Comparison of ENCODE assay signal across 22 cellular contexts in the genomic region with DNA sequence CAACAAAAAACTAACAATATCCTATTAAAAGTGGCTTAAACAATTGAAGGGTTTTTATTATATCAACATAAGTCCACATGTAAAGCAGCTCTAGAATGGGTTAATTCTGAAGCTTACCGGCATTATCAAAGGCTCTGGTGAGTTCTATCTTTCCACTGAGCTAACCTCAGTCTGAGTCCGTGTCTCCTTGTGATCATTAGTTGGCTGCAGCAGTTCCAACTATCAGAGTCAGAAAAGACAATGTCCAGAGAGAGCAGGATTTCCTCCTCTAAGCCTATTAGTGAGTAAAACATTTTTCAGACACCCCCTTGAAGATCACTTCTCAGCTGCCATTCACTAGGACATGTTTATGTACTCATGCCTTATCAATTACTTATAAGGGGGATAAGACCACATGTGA. TPM values are rescaled to one million over a fixed set of nuclear protein-coding genes. Genes with fewer than 3 reads are reported as not detected.
DNase-seq lines count a peak whose midpoint lies in the region; ATAC-seq, FAIRE-seq and TF ChIP-seq lines count a peak whose summit lies in the region.
"Had no signal": no experiment of that assay in that cellular context is flagged by ENCODE, and none has a peak within 500 bp of the region (broad histone marks: within the 10 kb centered on the region; RNA-seq: fewer than 3 reads in every experiment).

No MANE protein-coding gene starts in this region.

- peak; percentile 71 for FAIRE-seq in D721Med (lab: Jason Lieb, UNC)
- FAIRE-seq: HepG2 had no signal

- ATAC-seq in effector memory CD8-positive, alpha-beta T cell (replicated peaks), result no peak
- ATAC-seq in natural killer cell, result no peak
- ATAC-seq: GM23338, HepG2, Panc1 had no signal

- H3K27me3 Mint-ChIP-seq in effector memory CD8-positive, alpha-beta T cell, result no peaks in the 10 kb centered on the region
- no peaks in the 10 kb centered on the region for H3K27me3 Mint-ChIP-seq in mesothelial cell of epicardium (ENCODE audit: low read depth)
- no peaks in the 10 kb centered on the region for H3K27me3 Mint-ChIP-seq in activated T-helper 2 cell treated with anti-CD3 and anti-CD28 coated beads, Interferon-gamma antibody, Interleukin-2, Interleukin-4, amounts not matched to agents 10 μg/mL and 5 μg/mL and 100 μg/mL, durations not matched to agents 14 hours and 24 hours and 36 hours (ENCODE audit: low read depth)
- H3K27me3 Mint-ChIP-seq in natural killer cell (ENCODE audit: low read depth in 2 of 2), result no peaks in the 10 kb centered on the region
- H3K27me3 Mint-ChIP-seq: CD8-positive, alpha-beta memory T cell had no signal

- intact Hi-C loops in activated T-helper 2 cell treated with anti-CD3 and anti-CD28 coated beads, Interferon-gamma antibody, Interleukin-2, Interleukin-4, amounts not matched to agents 10 μg/mL and 5 μg/mL and 100 μg/mL, durations not matched to agents 14 hours and 24 hours and 36 hours (cut with micrococcal nuclease), result no loop called here
- intact Hi-C loops in natural killer cell (cut with micrococcal nuclease), result no loop called here

- TF ChIP-seq CTCF in C4-2B (conservative IDR thresholded peaks at IDR 0.05) (no peak), D721Med (IDR thresholded peaks at IDR 0.05; ENCODE audit: insufficient read depth, missing control alignments) (no peak), mesothelial cell of epicardium (IDR thresholded peaks at IDR 0.05; ENCODE audit: unreplicated experiment) (no peak), natural killer cell (IDR thresholded peaks at IDR 0.05) (no peak)

- H3K9me3 Mint-ChIP-seq in effector memory CD8-positive, alpha-beta T cell, result no peaks in the 10 kb centered on the region
- H3K9me3 Mint-ChIP-seq in mesothelial cell of epicardium, result peaks cover under 1% of the 10 kb centered on the region
- no peaks in the 10 kb centered on the region for H3K9me3 Mint-ChIP-seq in activated T-helper 2 cell treated with anti-CD3 and anti-CD28 coated beads, Interferon-gamma antibody, Interleukin-2, Interleukin-4, amounts not matched to agents 10 μg/mL and 5 μg/mL and 100 μg/mL, durations not matched to agents 14 hours and 24 hours and 36 hours
- H3K9me3 Mint-ChIP-seq in natural killer cell, result no peaks in the 10 kb centered on the region
- H3K9me3 Mint-ChIP-seq: CD8-positive, alpha-beta memory T cell had no signal

- H3K27ac Mint-ChIP-seq in effector memory CD8-positive, alpha-beta T cell, result peak overlapping the region; percentile 17 to 35
- H3K27ac Mint-ChIP-seq in mesothelial cell of epicardium (peak overlapping the region; percentile 15), natural killer cell (peak overlapping the region in 1 of 2 donors; percentile 59)
- H3K27ac Mint-ChIP-seq in activated T-helper 2 cell treated with anti-CD3 and anti-CD28 coated beads, Interferon-gamma antibody, Interleukin-2, Interleukin-4, amounts not matched to agents 10 μg/mL and 5 μg/mL and 100 μg/mL, durations not matched to agents 14 hours and 24 hours and 36 hours, result no peak overlapping the region
- H3K27ac Mint-ChIP-seq: GM23338 had no signal

- peaks cover 7% of the 10 kb centered on the region in 2 donors for H3K4me1 Mint-ChIP-seq in effector memory CD8-positive, alpha-beta T cell (ENCODE audit: low read depth in 2 of 2)
- H3K4me1 Mint-ChIP-seq in mesothelial cell of epicardium (peaks cover 14% of the 10 kb centered on the region), natural killer cell (peaks cover 5 to 10% of the 10 kb centered on the region in 2 donors)
- no peaks in the 10 kb centered on the region for H3K4me1 Mint-ChIP-seq in activated T-helper 2 cell treated with anti-CD3 and anti-CD28 coated beads, Interferon-gamma antibody, Interleukin-2, Interleukin-4, amounts not matched to agents 10 μg/mL and 5 μg/mL and 100 μg/mL, durations not matched to agents 14 hours and 24 hours and 36 hours (ENCODE audit: low read depth)
- H3K4me1 Mint-ChIP-seq: GM23338 had no signal

- H3K36me3 Mint-ChIP-seq in effector memory CD8-positive, alpha-beta T cell (ENCODE audit: insufficient read depth), result peaks cover 68% of the 10 kb centered on the region
- H3K36me3 Mint-ChIP-seq in mesothelial cell of epicardium (peaks cover 47% of the 10 kb centered on the region), natural killer cell (peaks cover 25% of the 10 kb centered on the region)
- peaks cover 71% of the 10 kb centered on the region for H3K36me3 Mint-ChIP-seq in activated T-helper 2 cell treated with anti-CD3 and anti-CD28 coated beads, Interferon-gamma antibody, Interleukin-2, Interleukin-4, amounts not matched to agents 10 μg/mL and 5 μg/mL and 100 μg/mL, durations not matched to agents 14 hours and 24 hours and 36 hours (ENCODE audit: low read depth)

- peak overlapping the region; percentile 32 for H3K27ac ChIP-seq in C4-2B
- H3K27ac ChIP-seq: BLaER1 treated with 17β-estradiol and CSF1 and Interleukin-3, amounts not matched to agents 10 nM and 100 nM; HL-60; SJCRH30 had no signal

- H3K4me3 Mint-ChIP-seq in effector memory CD8-positive, alpha-beta T cell, result no peak overlapping the region
- H3K4me3 Mint-ChIP-seq in mesothelial cell of epicardium (no peak overlapping the region), natural killer cell (no peak overlapping the region)
- H3K4me3 Mint-ChIP-seq in activated T-helper 2 cell treated with anti-CD3 and anti-CD28 coated beads, Interferon-gamma antibody, Interleukin-2, Interleukin-4, amounts not matched to agents 10 μg/mL and 5 μg/mL and 100 μg/mL, durations not matched to agents 14 hours and 24 hours and 36 hours (ENCODE audit: low read depth), result no peak overlapping the region
- H3K4me3 Mint-ChIP-seq: CD8-positive, alpha-beta memory T cell; GM23338 had no signal

- DNase-seq in D721Med (ENCODE audit: insufficient read length, low spot score) (no peak), mesothelial cell of epicardium (ENCODE audit: low spot score in 2 of 2, unreplicated experiment in 2 of 2) (no peak), natural killer cell (no peak), medulla oblongata (ENCODE audit: extremely low spot score) (no peak)
- DNase-seq in effector memory CD8-positive, alpha-beta T cell, result no peak
- no peak for DNase-seq in activated T-helper 2 cell treated with anti-CD3 and anti-CD28 coated beads, Interferon-gamma antibody, Interleukin-2, Interleukin-4, amounts not matched to agents 10 μg/mL and 5 μg/mL and 100 μg/mL, durations not matched to agents 14 hours and 24 hours and 36 hours (ENCODE audit: low spot score)
- DNase-seq: Calu3; CD8-positive, alpha-beta memory T cell; GDM1; KBM-7; NCI-H1092 treated with DMSO at 0.1 percent for 48 hours; NCI-H1436 treated with DMSO at 0.1 percent for 48 hours; NCI-H2029; NCI-H2227 treated with DMSO at 0.1 percent for 48 hours; NCI-H510A; SJCRH30 had no signal

RNA-seq across cellular contexts. Expression of gene DHX36, which starts 49.9 kb away (rescaled TPM):
- total RNA-seq in mesothelial cell of epicardium, result 94.0 to 112 TPM (median 110 TPM) in 3 replicates
- 82.1 and 88.5 TPM in 2 replicates for total RNA-seq in activated T-helper 2 cell treated with anti-CD3 and anti-CD28 coated beads, Interferon-gamma antibody, Interleukin-2, Interleukin-4, amounts not matched to agents 10 μg/mL and 5 μg/mL and 100 μg/mL, durations not matched to agents 14 hours and 24 hours and 36 hours
- total RNA-seq in natural killer cell, result 100 to 1,000 TPM in 2 of 3 donors, 10 to 100 TPM in 1; 97.3 to 111 (median 102) TPM
